9 cellular contexts compared by ENCODE assay signal in the genomic region with DNA sequence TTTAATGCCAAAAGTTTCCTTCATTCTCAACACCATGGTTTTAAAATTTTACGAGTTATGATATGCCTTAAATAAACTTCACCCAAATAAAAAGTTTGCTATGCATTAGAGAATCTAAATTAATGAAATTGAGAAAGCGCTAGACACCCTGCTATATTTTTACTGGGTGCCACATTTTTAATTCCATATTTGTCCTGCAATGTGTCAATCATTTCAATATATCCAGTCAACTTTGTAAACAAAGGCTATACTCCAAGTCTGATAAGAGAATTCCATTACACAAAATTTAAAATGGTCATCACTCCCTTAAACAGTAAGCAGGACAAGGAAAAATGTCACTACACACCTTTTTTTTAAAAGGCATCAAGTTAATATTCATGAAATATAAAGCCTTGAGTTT. TPM values are rescaled to one million over a fixed set of nuclear protein-coding genes. Genes with fewer than 3 reads are reported as not detected.
DNase-seq lines count a peak whose midpoint lies in the region; ATAC-seq and TF ChIP-seq lines count a peak whose summit lies in the region.
"Had no signal": no experiment of that assay in that cellular context is flagged by ENCODE, and none has a peak within 500 bp of the region (broad histone marks: within the 10 kb centered on the region; RNA-seq: fewer than 3 reads in every experiment).

No MANE protein-coding gene starts in this region.

- H3K9me3 ChIP-seq in BLaER1 treated with 17β-estradiol and CSF1 and Interleukin-3, amounts not matched to agents 10 nM and 100 nM (replicated peaks in 1 of 11), result no peaks in the 10 kb centered on the region
- H3K9me3 ChIP-seq in MG63 (no peaks in the 10 kb centered on the region), duodenal mucosa (ENCODE audit: control insufficient read depth in 1 of 2, low read length in 2 of 2) (no peaks in the 10 kb centered on the region), neural cell (ENCODE audit: low read length) (no peaks in the 10 kb centered on the region)

- no peaks in the 10 kb centered on the region for H3F3A ChIP-seq in neural cell (ENCODE audit: insufficient read depth, low read length, poor library complexity, severe bottlenecking)

- H2AFZ ChIP-seq in neural cell (ENCODE audit: low read depth, low read length), result no peak overlapping the region

- H3K27ac ChIP-seq in BLaER1 treated with 17β-estradiol and CSF1 and Interleukin-3, amounts not matched to agents 10 nM and 100 nM, result peak overlapping the region in 10 of 11 experiments; percentile 96 to 99 (median 97); a peak in 20 of 22 replicates
- H3K27ac ChIP-seq in duodenal mucosa (ENCODE audit: low read depth, low read length) (no peak overlapping the region), neural cell (ENCODE audit: low read length) (no peak overlapping the region)

- H3K27me3 ChIP-seq in BLaER1 treated with 17β-estradiol and CSF1 and Interleukin-3, amounts not matched to agents 10 nM and 100 nM, result no peaks in the 10 kb centered on the region
- no peaks in the 10 kb centered on the region for H3K27me3 ChIP-seq in MG63
- no peaks in the 10 kb centered on the region for H3K27me3 ChIP-seq in duodenal mucosa (ENCODE audit: control insufficient read depth in 1 of 2, insufficient read depth in 2 of 2, low read length in 2 of 2)
- H3K27me3 ChIP-seq in neural cell (ENCODE audit: insufficient read depth, low read depth, low read length), result no peaks in the 10 kb centered on the region

- peaks cover 0 to 20% (median 6%) of the 10 kb centered on the region in 11 experiments; a peak in 7 of 22 replicates for H3K36me3 ChIP-seq in BLaER1 treated with 17β-estradiol and CSF1 and Interleukin-3, amounts not matched to agents 10 nM and 100 nM
- H3K36me3 ChIP-seq in MG63 (peaks cover 4% of the 10 kb centered on the region; the same call in 1 of the 2 replicates), duodenal mucosa (ENCODE audit: control insufficient read depth in 1 of 2, insufficient read depth in 2 of 2, low read length in 2 of 2) (no peaks in the 10 kb centered on the region), neural cell (ENCODE audit: insufficient read depth, low read length) (no peaks in the 10 kb centered on the region)

- H3K9ac ChIP-seq in BLaER1 treated with 17β-estradiol and CSF1 and Interleukin-3, amounts not matched to agents 10 nM and 100 nM, result peak overlapping the region; percentile 96 to 99 (median 98)
- H3K9ac ChIP-seq in duodenal mucosa (ENCODE audit: low read depth in 1 of 2, low read length in 2 of 2) (peak overlapping the region in 1 of 2 donors; percentile 99), neural cell (ENCODE audit: low read length) (peak overlapping the region; percentile 92)

- ATAC-seq in GM18858 (IDR thresholded peaks at IDR 0.05; ENCODE audit: unreplicated experiment), result no peak

- H3K79me2 ChIP-seq in neural cell (replicated peaks; ENCODE audit: insufficient read depth, low read length), result peaks cover 73% of the 10 kb centered on the region

- no peaks in the 10 kb centered on the region for H3K9me2 ChIP-seq in neural cell (ENCODE audit: insufficient read depth, low read length)

- H3K4me1 ChIP-seq in BLaER1 treated with 17β-estradiol and CSF1 and Interleukin-3, amounts not matched to agents 10 nM and 100 nM, result peaks cover 38 to 59% (median 50%) of the 10 kb centered on the region in 10 experiments
- peaks cover 12 to 18% of the 10 kb centered on the region in 2 donors for H3K4me1 ChIP-seq in duodenal mucosa (ENCODE audit: control insufficient read depth in 1 of 2, insufficient read depth in 2 of 2, low read length in 2 of 2)

- peaks cover 38 to 66% (median 59%) of the 10 kb centered on the region in 11 experiments for H4K20me1 ChIP-seq in BLaER1 treated with 17β-estradiol and CSF1 and Interleukin-3, amounts not matched to agents 10 nM and 100 nM
- H4K20me1 ChIP-seq in neural cell (ENCODE audit: insufficient read depth), result no peaks in the 10 kb centered on the region

- no peak for TF ChIP-seq CTCF in neural cell (IDR thresholded peaks at IDR 0.05; ENCODE audit: poor library complexity, severe bottlenecking)

- TF ChIP-seq RAD21 in neural cell (conservative IDR thresholded peaks at IDR 0.05), result no peak

- peak overlapping the region; percentile 93 to 99 (median 96) for H3K4me3 ChIP-seq in BLaER1 treated with 17β-estradiol and CSF1 and Interleukin-3, amounts not matched to agents 10 nM and 100 nM
- H3K4me3 ChIP-seq in MG63 (peak overlapping the region; percentile 88), duodenal mucosa (ENCODE audit: low read depth in 1 of 2, low read length in 2 of 2) (peak overlapping the region; percentile 98 to 99), neural cell (ENCODE audit: low read length) (peak overlapping the region; percentile 79)

- peak overlapping the region; percentile 74 to 96 (median 85) for H3K4me2 ChIP-seq in BLaER1 treated with 17β-estradiol and CSF1 and Interleukin-3, amounts not matched to agents 10 nM and 100 nM
- peak overlapping the region; percentile 85 for H3K4me2 ChIP-seq in neural cell (ENCODE audit: low read length)

- no peak for TF ChIP-seq EP300 in neural cell (conservative IDR thresholded peaks at IDR 0.05; ENCODE audit: poor library complexity, severe bottlenecking)

- no peak for DNase-seq in MG63
- no peak for DNase-seq in HK-2 (ENCODE audit: unreplicated experiment)
- no peak for DNase-seq in SW 1271 (lab: John Stamatoyannopoulos, UW)
- DNase-seq in stimulated activated CD4-positive, alpha-beta T cell treated with anti-CD3 and anti-CD28 coated beads, Interleukin-4, amount 100 ng/mL, for 4 hours, result no peak
- DNase-seq: NCI-H1092 treated with DMSO at 0.1 percent for 48 hours had no signal

TF ChIP-seq in neural cell, 6 proteins besides CTCF, POLR2A, EP300 and RAD21:
- TF ChIP-seq MXI1 (conservative IDR thresholded peaks at IDR 0.05; ENCODE audit: poor library complexity, severe bottlenecking), result no peak

RNA-seq across cellular contexts. Expression of a gene that starts 1.9 kb away (rescaled TPM):
- 47.4 and 82.1 TPM in 2 replicates for total RNA-seq in MG63 (2014; rRNA removed; shearing (Covaris generic); ENCODE audit: low replicate concordance)
- polyA plus RNA-seq in neural cell, result 67.2 and 68.2 TPM in 2 replicates
- 238 and 278 TPM in 2 replicates for polyA minus RNA-seq in neural cell

Comparison
In these comparisons a context has a peak if more than half of its experiments do, and no peak if none do; other contexts are left out.
1. H3K27ac ChIP-seq: peak in BLaER1 treated with 17β-estradiol and CSF1 and Interleukin-3, amounts not matched to agents 10 nM and 100 nM (10 of 11); none in duodenal mucosa (single experiment) and neural cell (single experiment).
2. Peak in every context shown above with its lines, with median percentiles within 50 percentile points of each other: H3K4me3 ChIP-seq.